ENCODE assay signal across 2 cellular contexts in genomic region chr11:124886978-124887666, GRCh38.
TF ChIP-seq lines count a peak whose summit lies in the region.

No MANE protein-coding gene starts in this region.

TF ChIP-seq in SK-N-SH, 30 proteins besides CTCF, POLR2A, EP300 and RAD21 (continued from another document):
- TF ChIP-seq YY1 (IDR thresholded peaks at IDR 0.05; ENCODE audit: low read depth) (no peak), TEAD4 (IDR thresholded peaks at IDR 0.05; ENCODE audit: borderline replicate concordance, insufficient read depth) (no peak), JUND (IDR thresholded peaks at IDR 0.05) (no peak), USF1 (IDR thresholded peaks at IDR 0.05; ENCODE audit: borderline replicate concordance, low read depth) (no peak), GATA2 (CRISPR knock-in tag; IDR thresholded peaks at IDR 0.05) (no peak), RCOR1 (IDR thresholded peaks at IDR 0.05; ENCODE audit: low read length) (no peak), REST (IDR thresholded peaks at IDR 0.05; ENCODE audit: low read depth, low read length) (no peak), SMC3 (IDR thresholded peaks at IDR 0.05; ENCODE audit: low read depth, low read length) (no peak), POLR2AphosphoS5 (IDR thresholded peaks at IDR 0.05; ENCODE audit: low read depth, low read length) (no peak), MEF2A (IDR thresholded peaks at IDR 0.05; ENCODE audit: borderline replicate concordance, low read depth) (no peak), FOSL2 (IDR thresholded peaks at IDR 0.05; ENCODE audit: borderline replicate concordance, low read depth) (no peak), TCF12 (IDR thresholded peaks at IDR 0.05) (no peak), USF2 (IDR thresholded peaks at IDR 0.05; ENCODE audit: borderline replicate concordance, low read depth, low read length) (no peak), CHD2 (IDR thresholded peaks at IDR 0.05; ENCODE audit: low read length, partially characterized antibody) (no peak), FOXM1 (IDR thresholded peaks at IDR 0.05; ENCODE audit: low read depth) (no peak), RFX5 (IDR thresholded peaks at IDR 0.05; ENCODE audit: low read length) (no peak), ELF1 (IDR thresholded peaks at IDR 0.05) (no peak)
TF ChIP-seq in SK-N-SH: peak in this region for 0.

TF ChIP-seq in SK-N-SH treated with all-trans-retinoic acid at 6 μM for 48 hours, 23 proteins besides CTCF, POLR2A, EP300 and RAD21 (continued from another document):
- TF ChIP-seq ZFP30 (CRISPR knock-in tag; IDR thresholded peaks at IDR 0.05) (no peak), ZNF8 (CRISPR knock-in tag; IDR thresholded peaks at IDR 0.05) (no peak), PATZ1 (CRISPR knock-in tag; IDR thresholded peaks at IDR 0.05; ENCODE audit: borderline replicate concordance) (no peak), ESRRG (CRISPR knock-in tag; IDR thresholded peaks at IDR 0.05) (no peak), ZNF565 (CRISPR knock-in tag; conservative IDR thresholded peaks at IDR 0.05; ENCODE audit: low read depth) (no peak), BACH2 (CRISPR knock-in tag; IDR thresholded peaks at IDR 0.05; ENCODE audit: borderline replicate concordance) (no peak), GLIS3 (CRISPR knock-in tag; IDR thresholded peaks at IDR 0.05) (no peak), ZNF70 (CRISPR knock-in tag; IDR thresholded peaks at IDR 0.05) (no peak)
